12 cellular contexts compared by ENCODE assay signal in genomic region chr3:126052196-126053058, GRCh38. TPM values are rescaled to one million over a fixed set of nuclear protein-coding genes. Genes with fewer than 3 reads are reported as not detected.
DNase-seq lines count a peak whose midpoint lies in the region; ATAC-seq and TF ChIP-seq lines count a peak whose summit lies in the region.
"Had no signal": no experiment of that assay in that cellular context is flagged by ENCODE, and none has a peak within 500 bp of the region (broad histone marks: within the 10 kb centered on the region; RNA-seq: fewer than 3 reads in every experiment).

No MANE protein-coding gene starts in this region.

- ATAC-seq in CD8-positive, alpha-beta T cell = no peak
- ATAC-seq in GM18511 (IDR thresholded peaks at IDR 0.05; ENCODE audit: unreplicated experiment) (peak; percentile 61), lung (ENCODE audit: insufficient read depth, low FRiP score) (no peak), upper lobe of left lung (ENCODE audit: low FRiP score in 2 of 2) (no peak)
- ATAC-seq: K562, PC-3 had no signal

- WGBS in lung, 2 donors = 53 to 75% methylated on average over 16 of the region's 16 CpGs
- WGBS in upper lobe of left lung, 2 donors = 67 to 69% methylated on average over 15 to 16 of the region's 16 CpGs

- POLR2A ChIA-PET in CD8-positive, alpha-beta T cell (lab: Charles Lee) = no interaction called here

- TF ChIP-seq CTCF in CD8-positive, alpha-beta T cell (IDR thresholded peaks at IDR 0.05) = no peak
- TF ChIP-seq CTCF in lung (IDR thresholded peaks at IDR 0.05; ENCODE audit: control extremely low read depth, extremely low read depth) (no peak), upper lobe of left lung (IDR thresholded peaks at IDR 0.05) (no peak)

- TF ChIP-seq POLR2A in upper lobe of left lung (IDR thresholded peaks at IDR 0.05) = no peak

- no peaks in the 10 kb centered on the region for H3K36me3 ChIP-seq in CD8-positive, alpha-beta T cell (ENCODE audit: insufficient read depth, low read length)
- H3K36me3 ChIP-seq in lung (ENCODE audit: control insufficient read depth in 2 of 2, insufficient read depth in 2 of 2, low read length in 2 of 2) (peaks cover 0 to 8% of the 10 kb centered on the region in 2 donors), upper lobe of left lung (peaks cover 0 to 10% (median 3%) of the 10 kb centered on the region in 4 donors)

- H3K27me3 Mint-ChIP-seq in CD8-positive, alpha-beta T cell (ENCODE audit: low read depth) = no peaks in the 10 kb centered on the region

- H3K9me3 ChIP-seq in CD8-positive, alpha-beta T cell (ENCODE audit: low read length) = no peaks in the 10 kb centered on the region
- H3K9me3 ChIP-seq in lung (ENCODE audit: control insufficient read depth in 2 of 2, insufficient read depth in 1 of 2, low read length in 1 of 2) (no peaks in the 10 kb centered on the region), upper lobe of left lung (no peaks in the 10 kb centered on the region)

- CTCF ChIA-PET in CD8-positive, alpha-beta T cell (lab: Charles Lee) = interaction anchor here (0.7 kb wide), 1 partner anchor 81 kb away, joined by 3 read pairs; no protein-coding TSS in a partner anchor

- TF ChIP-seq EP300 in upper lobe of left lung (IDR thresholded peaks at IDR 0.05) = no peak

- H3K4me3 Mint-ChIP-seq in CD8-positive, alpha-beta T cell = no peak overlapping the region

- no peak for DNase-seq in CD8-positive, alpha-beta T cell
- DNase-seq in KBM-7 = peak; percentile 23
- peak; percentile 24 for DNase-seq in lung (ENCODE audit: low spot score)
- no peak for DNase-seq in stimulated activated CD8-positive, alpha-beta memory T cell treated with anti-CD3 and anti-CD28 coated beads, Interleukin-4, amount 100 ng/mL, for 48 hours
- DNase-seq in mucosa of gallbladder (ENCODE audit: low spot score) = no peak
- no peak for DNase-seq in upper lobe of left lung
- no peak for DNase-seq in NCI-H2196 treated with DMSO at 0.1 percent for 48 hours (lab: John Stamatoyannopoulos, UW; ENCODE audit: unreplicated experiment)
- DNase-seq: HCEC 1CT, midbrain, PC-3 had no signal

- H3K4me1 Mint-ChIP-seq in CD8-positive, alpha-beta T cell (ENCODE audit: low read depth) = peaks cover 22% of the 10 kb centered on the region

- in situ Hi-C loops in KBM-7 (cut with MboI; ENCODE audit: low pct_unique_long_range_greater_than_20kb, low sequenced_read_pairs) = no loop called here

- no peaks in the 10 kb centered on the region for H3K9me3 Mint-ChIP-seq in CD8-positive, alpha-beta T cell

- no peaks in the 10 kb centered on the region for H3K27me3 ChIP-seq in CD8-positive, alpha-beta T cell (ENCODE audit: insufficient read depth, low read length)
- H3K27me3 ChIP-seq in lung (ENCODE audit: control insufficient read depth, insufficient read depth) = no peaks in the 10 kb centered on the region
- no peaks in the 10 kb centered on the region for H3K27me3 ChIP-seq in upper lobe of left lung

- H3K4me1 ChIP-seq in CD8-positive, alpha-beta T cell (ENCODE audit: insufficient read depth, low read length) = peaks cover 6% of the 10 kb centered on the region
- H3K4me1 ChIP-seq in lung (ENCODE audit: control insufficient read depth in 2 of 2, insufficient read depth in 2 of 2, low read length in 2 of 2) (peaks cover 0 to 4% of the 10 kb centered on the region in 2 donors), upper lobe of left lung (peaks cover 0 to 8% (median 0%) of the 10 kb centered on the region in 4 donors)

- H3K27ac Mint-ChIP-seq in CD8-positive, alpha-beta T cell = peak overlapping the region; percentile 7

- no peak overlapping the region for H3K27ac ChIP-seq in CD8-positive, alpha-beta T cell (ENCODE audit: low read depth, low read length)
- H3K27ac ChIP-seq in lung (ENCODE audit: low read depth in 1 of 2, low read length in 1 of 2) (no peak overlapping the region), upper lobe of left lung (no peak overlapping the region)

- peaks cover 15% of the 10 kb centered on the region for H3K36me3 Mint-ChIP-seq in CD8-positive, alpha-beta T cell

- H3K4me3 ChIP-seq in CD8-positive, alpha-beta T cell (ENCODE audit: low read depth, low read length) = no peak overlapping the region
- no peak overlapping the region for H3K4me3 ChIP-seq in lung
- H3K4me3 ChIP-seq in upper lobe of left lung = no peak overlapping the region
- H3K4me3 ChIP-seq: K562 had no signal

- intact Hi-C loops in CD8-positive, alpha-beta T cell (cut with DNase I, micrococcal nuclease) = no loop called here

RNA-seq across cellular contexts. Expression of gene SLC41A3, which starts 31.5 kb away (rescaled TPM):
- total RNA-seq in CD8-positive, alpha-beta T cell = 10 to 100 TPM; 24.0 to 26.1 TPM
- total RNA-seq in lung (10 to 100 TPM; 37.8 to 50.2 TPM), mucosa of gallbladder (95.5 TPM), upper lobe of left lung (10 to 100 TPM; 17.1 to 40.1 (median 32.3) TPM)
- 10 to 100 TPM; 16.9 to 31.9 TPM for polyA plus RNA-seq in lung

Comparison
In these comparisons a context has a peak if more than half of its experiments do, and no peak if none do; other contexts are left out.
1. DNase-seq: peak in KBM-7 (single experiment) and lung (single experiment); none in CD8-positive, alpha-beta T cell (0 of 7), stimulated activated CD8-positive, alpha-beta memory T cell treated with anti-CD3 and anti-CD28 coated beads, Interleukin-4, amount 100 ng/mL, for 48 hours (single experiment), mucosa of gallbladder (single experiment), upper lobe of left lung (0 of 2) and NCI-H2196 treated with DMSO at 0.1 percent for 48 hours (single experiment).